In the genomic region with DNA sequence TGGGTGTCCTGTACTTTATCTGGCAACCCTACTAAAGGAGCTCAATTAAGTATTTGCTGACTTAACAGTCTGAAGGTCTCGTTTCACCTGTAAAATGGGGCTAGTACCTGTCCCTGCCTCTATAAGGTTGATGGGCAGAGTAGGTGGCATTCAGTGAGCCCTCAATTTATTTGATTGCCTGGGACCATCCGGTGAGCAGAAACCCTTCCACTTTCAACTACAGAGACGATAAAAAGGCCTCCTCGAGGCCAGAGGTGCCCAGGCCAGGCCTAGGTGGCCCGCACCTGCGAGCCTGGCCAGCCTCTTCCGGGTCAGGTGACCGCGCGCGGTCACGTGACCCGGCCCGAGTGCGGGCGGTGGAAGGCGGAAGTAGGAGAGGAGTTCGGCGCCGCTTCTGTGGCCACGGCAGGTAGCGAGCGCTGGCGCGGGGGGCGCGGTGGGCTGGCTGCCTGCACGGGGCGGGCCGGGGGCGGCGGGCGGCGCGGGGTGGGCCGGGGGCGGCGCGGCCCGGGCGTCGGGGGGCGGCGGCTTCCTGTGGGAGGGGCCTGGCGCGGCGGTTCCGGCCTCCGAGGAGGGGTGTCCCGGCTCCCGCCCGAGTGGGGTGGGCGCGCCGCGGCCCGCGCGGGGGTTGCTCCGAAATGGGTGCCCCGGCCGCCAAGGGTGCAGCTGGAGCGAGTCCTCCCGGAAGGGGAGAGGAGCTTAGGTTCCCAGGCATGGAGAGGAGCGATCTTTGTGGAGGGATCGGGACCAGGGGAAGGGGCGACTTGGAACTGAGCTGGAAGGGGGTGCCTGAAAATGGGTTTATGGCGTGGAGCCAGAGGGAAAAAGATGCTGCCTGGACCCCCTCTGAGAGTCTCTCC, we compare ENCODE assay signal across 8 cellular contexts. TPM values are rescaled to one million over a fixed set of nuclear protein-coding genes. Genes with fewer than 3 reads are reported as not detected.
DNase-seq lines count a peak whose midpoint lies in the region; TF ChIP-seq lines count a peak whose summit lies in the region.

A gene (plus strand): TSS at position 350 of the 860 bp plus-strand sequence. CDS start 24,679 bp downstream, outside the sequence.

- peak; percentile 91 for DNase-seq in GM10266 (ENCODE audit: extremely low spot score)
- DNase-seq in HFFc6, result peak; percentile 18
- peak; percentile 62 for DNase-seq in NCI-H1105 (lab: John Stamatoyannopoulos, UW)
- DNase-seq in anterior cingulate cortex (lab: John Stamatoyannopoulos, UW), result peak in 55 of 58 donors; percentile 28 to 89 (median 69)
- DNase-seq in hepatic stellate cell (ENCODE audit: low spot score), result peak; percentile 77
- DNase-seq in vagina (ENCODE audit: extremely low spot score in 2 of 2), result no peak

- H3K4me1 ChIP-seq in rectal smooth muscle tissue (ENCODE audit: control insufficient read depth, insufficient read depth, low read length), result peaks cover 6% of the 10 kb centered on the region
- H3K4me1 ChIP-seq in vagina, result peaks cover 9% of the 10 kb centered on the region

- no peaks in the 10 kb centered on the region for H3K9me3 ChIP-seq in vagina

- peaks cover 3% of the 10 kb centered on the region for H3K27me3 Mint-ChIP-seq in HFFc6 (ENCODE audit: insufficient read depth)

- H3K27ac ChIP-seq in rectal smooth muscle tissue (ENCODE audit: low read depth, low read length) (peak within 1 kb of the TSS; percentile 79), vagina (peak within 1 kb of the TSS; percentile 81)

- H3K27me3 ChIP-seq in rectal smooth muscle tissue (ENCODE audit: control insufficient read depth, insufficient read depth, low read length), result no peaks in the 10 kb centered on the region
- no peaks in the 10 kb centered on the region for H3K27me3 ChIP-seq in vagina

- H3K9ac ChIP-seq in rectal smooth muscle tissue (ENCODE audit: low read length), result peak within 1 kb of the TSS; percentile 72

- peak within 1 kb of the TSS; percentile 95 for H3K4me3 Mint-ChIP-seq in HFFc6

- H3K27ac Mint-ChIP-seq in HFFc6, result peak within 1 kb of the TSS; percentile 95

- TF ChIP-seq CTCF in GM10266 (IDR thresholded peaks at IDR 0.05; ENCODE audit: control insufficient read depth, insufficient read depth, low read depth, missing control alignments), result no peak
- TF ChIP-seq CTCF in HFFc6 (IDR thresholded peaks at IDR 0.05), result no peak
- no peak for TF ChIP-seq CTCF in vagina (IDR thresholded peaks at IDR 0.05)

- H3K4me3 ChIP-seq in rectal smooth muscle tissue (ENCODE audit: low read length) (peak within 1 kb of the TSS; percentile 99), vagina (peak within 1 kb of the TSS; percentile 81 to 98)

- H3K9me3 Mint-ChIP-seq in HFFc6, result no peaks in the 10 kb centered on the region

- H3K36me3 Mint-ChIP-seq in HFFc6 (ENCODE audit: low read depth), result no peaks in the 10 kb centered on the region

- peak in 1 of 2 donors; percentile 33 for TF ChIP-seq POLR2A in vagina (IDR thresholded peaks at IDR 0.05)

- no peaks in the 10 kb centered on the region for H3K36me3 ChIP-seq in rectal smooth muscle tissue (ENCODE audit: control insufficient read depth, insufficient read depth, low read length)
- no peaks in the 10 kb centered on the region for H3K36me3 ChIP-seq in vagina

- intact Hi-C loops in T-helper 2 cell treated with Interferon-gamma antibody and Interleukin-4, amounts not matched to agents 100 ng/mL and 5 ng/mL, for 36 hours (cut with micrococcal nuclease), result loop anchor here (1.0 to 5.0 kb wide), 2 partner anchors 36 to 630 kb away; a partner anchor contains a TSS
- intact Hi-C loops in vagina (cut with DNase I), result no loop called here

- H3K4me1 Mint-ChIP-seq in HFFc6 (ENCODE audit: low read depth), result peaks cover 14% of the 10 kb centered on the region

RNA-seq across cellular contexts. Expression of the gene that starts here (rescaled TPM):
- total RNA-seq in HFFc6 (2021; fragmentation: NEBNext Ultra II Directional; extraction: Animal tissue kit (Norgen Biotek cat#: 25700)), result 10 to 100 TPM; 24.6 to 33.9 (median 30.5) TPM
- total RNA-seq in T-helper 2 cell treated with Interferon-gamma antibody and Interleukin-4, amounts not matched to agents 100 ng/mL and 5 ng/mL, for 36 hours, result 70.3 and 73.2 TPM in 2 replicates
- 26.0 TPM for total RNA-seq in vagina

Comparison
In these comparisons a context has a peak if more than half of its experiments do, and no peak if none do; other contexts are left out.
1. DNase-seq: peak in GM10266 (single experiment), HFFc6 (single experiment), NCI-H1105 (single experiment), anterior cingulate cortex (55 of 58) and hepatic stellate cell (single experiment); none in vagina (0 of 2).